Comparison of ENCODE assay signal across 9 cellular contexts in the genomic region with DNA sequence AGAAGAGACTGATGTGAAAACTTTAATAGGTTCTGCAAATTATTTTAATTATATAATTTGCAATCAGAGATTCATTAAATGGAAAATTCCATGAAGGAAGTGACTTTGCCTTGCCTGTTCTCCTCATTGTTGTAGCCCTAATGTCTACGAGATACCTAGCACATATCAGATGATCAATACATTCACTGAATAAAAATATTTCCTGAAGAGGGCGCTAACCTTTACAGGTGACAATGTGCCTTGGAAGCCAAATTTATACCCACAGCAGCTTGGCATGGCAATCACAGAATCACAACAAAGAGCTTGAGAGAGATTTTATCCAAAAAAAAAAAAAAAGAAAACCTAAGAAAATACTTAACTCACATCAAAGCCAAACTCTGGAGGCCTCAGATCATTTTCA. TPM values are rescaled to one million over a fixed set of nuclear protein-coding genes. Genes with fewer than 3 reads are reported as not detected.
DNase-seq lines count a peak whose midpoint lies in the region; ATAC-seq and TF ChIP-seq lines count a peak whose summit lies in the region.
"Had no signal": no experiment of that assay in that cellular context is flagged by ENCODE, and none has a peak within 500 bp of the region (broad histone marks: within the 10 kb centered on the region; RNA-seq: fewer than 3 reads in every experiment).

No MANE protein-coding gene starts in this region.

- no peaks in the 10 kb centered on the region for H3K9me2 ChIP-seq in SK-N-SH
- H3K9me2 ChIP-seq in hepatocyte (replicated peaks; ENCODE audit: insufficient read depth) = no peaks in the 10 kb centered on the region

- H3K27ac ChIP-seq in CD4-positive, alpha-beta memory T cell (ENCODE audit: low read depth, low read length) = no peak overlapping the region
- H3K27ac ChIP-seq in SK-N-SH (ENCODE audit: low read depth in 2 of 2, low read length in 1 of 2) = no peak overlapping the region
- H3K27ac ChIP-seq in hepatocyte = no peak overlapping the region
- H3K27ac ChIP-seq: epithelial cell of prostate had no signal

- H2AFZ ChIP-seq in SK-N-SH (ENCODE audit: low read depth) (no peak overlapping the region), hepatocyte (no peak overlapping the region)

- no peaks in the 10 kb centered on the region for H3K9me3 ChIP-seq in CD4-positive, alpha-beta memory T cell (ENCODE audit: control insufficient read depth in 1 of 2, low read length in 2 of 2)
- H3K9me3 ChIP-seq in SK-N-SH = no peaks in the 10 kb centered on the region
- H3K9me3 ChIP-seq in hepatocyte (ENCODE audit: low read depth) = no peaks in the 10 kb centered on the region

- peak; percentile 29 for TF ChIP-seq CTCF in GM20000 (IDR thresholded peaks at IDR 0.05; ENCODE audit: extremely low read depth, missing control alignments)
- peak; percentile 61 for TF ChIP-seq CTCF in SK-N-SH (IDR thresholded peaks at IDR 0.05)
- TF ChIP-seq CTCF in hepatocyte (IDR thresholded peaks at IDR 0.05; ENCODE audit: poor library complexity) = peak; percentile 41

- no peak overlapping the region for H3K9ac ChIP-seq in SK-N-SH

- H3K4me1 ChIP-seq in CD4-positive, alpha-beta memory T cell (ENCODE audit: insufficient read depth, low read length) = no peaks in the 10 kb centered on the region
- no peaks in the 10 kb centered on the region for H3K4me1 ChIP-seq in SK-N-SH (ENCODE audit: control insufficient read depth in 1 of 2, insufficient read depth in 2 of 2, low read depth in 1 of 2, low read length in 1 of 2)
- H3K4me1 ChIP-seq in hepatocyte (ENCODE audit: insufficient read depth) = no peaks in the 10 kb centered on the region

- no peaks in the 10 kb centered on the region for H4K20me1 ChIP-seq in SK-N-SH (ENCODE audit: insufficient read depth)
- H4K20me1 ChIP-seq in hepatocyte (ENCODE audit: insufficient read depth, poor library complexity, severe bottlenecking) = no peaks in the 10 kb centered on the region

- peaks cover 0 to 4% (median 3%) of the 10 kb centered on the region in 4 donors for H3K4me1 Mint-ChIP-seq in CD4-positive, alpha-beta memory T cell

- CTCF ChIA-PET in CD4-positive, alpha-beta memory T cell (lab: Charles Lee; ENCODE audit: partially characterized antibody) = interaction anchor here (0.7 to 10.7 kb wide), 24 partner anchors 9 to 375 kb away, joined by 3 to 192 read pairs (median 5); a partner anchor contains a TSS
- CTCF ChIA-PET in SK-N-SH (lab: Yijun Ruan, JAX) = interaction anchor here (0.6 to 3.3 kb wide), 10 partner anchors 11 to 373 kb away, joined by 3 to 19 read pairs (median 3); no protein-coding TSS in a partner anchor

- TF ChIP-seq EP300 in SK-N-SH (IDR thresholded peaks at IDR 0.05; ENCODE audit: borderline replicate concordance in 1 of 2, low read depth in 1 of 2, low read length in 1 of 2) = no peak

- peak overlapping the region in 2 of 7 donors; percentile 19 to 58 for H3K27ac Mint-ChIP-seq in CD4-positive, alpha-beta memory T cell

- H3K4me2 ChIP-seq in SK-N-SH = no peak overlapping the region
- H3K4me2 ChIP-seq in hepatocyte = no peak overlapping the region

- H3K79me2 ChIP-seq in SK-N-SH (ENCODE audit: insufficient read depth) (peaks cover 4% of the 10 kb centered on the region), hepatocyte (no peaks in the 10 kb centered on the region)

- intact Hi-C loops in CD4-positive, alpha-beta memory T cell (cut with micrococcal nuclease) = loop anchor here (1.0 to 5.0 kb wide), 3 partner anchors 42 to 372 kb away; a partner anchor contains a TSS

- no peak for ATAC-seq in GM19351 (IDR thresholded peaks at IDR 0.05; ENCODE audit: unreplicated experiment)

- no peak overlapping the region for H3K4me3 ChIP-seq in CD4-positive, alpha-beta memory T cell (ENCODE audit: low read length in 2 of 2)
- H3K4me3 ChIP-seq in SK-N-SH (ENCODE audit: low read depth in 2 of 2, low read length in 1 of 2) (no peak overlapping the region), hepatocyte (no peak overlapping the region)

- peaks cover 12% of the 10 kb centered on the region for H3F3A ChIP-seq in SK-N-SH (replicated peaks; ENCODE audit: insufficient read depth)

- TF ChIP-seq RAD21 in SK-N-SH (IDR thresholded peaks at IDR 0.05; ENCODE audit: low read length) = peak; percentile 17; the same call in 1 of the 2 replicates

- H3K27me3 ChIP-seq in CD4-positive, alpha-beta memory T cell (ENCODE audit: insufficient read depth, low read length) = no peaks in the 10 kb centered on the region
- H3K27me3 ChIP-seq in SK-N-SH (ENCODE audit: insufficient read depth) = no peaks in the 10 kb centered on the region
- H3K27me3 ChIP-seq in hepatocyte = no peaks in the 10 kb centered on the region

- no peaks in the 10 kb centered on the region for H3K27me3 Mint-ChIP-seq in CD4-positive, alpha-beta memory T cell

- H3K36me3 ChIP-seq in CD4-positive, alpha-beta memory T cell (ENCODE audit: insufficient read depth, low read length) = peaks cover 31% of the 10 kb centered on the region
- peaks cover 43 to 66% of the 10 kb centered on the region in 2 experiments for H3K36me3 ChIP-seq in SK-N-SH (replicated peaks in 1 of 2; ENCODE audit: control insufficient read depth in 1 of 2, insufficient read depth in 2 of 2, low read length in 1 of 2)
- H3K36me3 ChIP-seq in hepatocyte (replicated peaks; ENCODE audit: insufficient read depth, low read depth) = no peaks in the 10 kb centered on the region

- H3K36me3 Mint-ChIP-seq in CD4-positive, alpha-beta memory T cell = peaks cover 21 to 50% of the 10 kb centered on the region in 2 donors

- WGBS in SK-N-SH (ENCODE audit: low lambda C conversion rate) = 71% methylated on average over 2 of the region's 2 CpGs
- 57% methylated on average over 2 of the region's 2 CpGs for WGBS in hepatocyte (ENCODE audit: low lambda C conversion rate, missing lambda C conversion rate)

- no peak overlapping the region for H3K4me3 Mint-ChIP-seq in CD4-positive, alpha-beta memory T cell

- H3K9me3 Mint-ChIP-seq in CD4-positive, alpha-beta memory T cell = no peaks in the 10 kb centered on the region

- peak in 4 of 5 donors; percentile 49 to 65 (median 54) for DNase-seq in CD4-positive, alpha-beta memory T cell
- DNase-seq in GM20000 (ENCODE audit: low spot score) (peak; percentile 30), SK-N-SH (peak; percentile 30), hepatocyte (ENCODE audit: low spot score) (peak; percentile 16), NCI-H524 treated with DMSO at 0.1 percent for 48 hours (lab: John Stamatoyannopoulos, UW) (no peak), H4 (ENCODE audit: low spot score) (no peak), NOMO-1 treated with DMSO at 0.1 percent for 48 hours (lab: John Stamatoyannopoulos, UW; ENCODE audit: unreplicated experiment) (no peak)

- POLR2A ChIA-PET in CD4-positive, alpha-beta memory T cell (lab: Charles Lee; ENCODE audit: partially characterized antibody) = interaction anchor here (0.9 kb wide), 1 partner anchor 84 kb away, joined by 3 read pairs; no protein-coding TSS in a partner anchor
- POLR2A ChIA-PET in SK-N-SH (lab: Yijun Ruan, JAX) = no interaction called here

TF ChIP-seq in SK-N-SH, 30 proteins besides CTCF, POLR2A, EP300 and RAD21 (continues in another document):
- TF ChIP-seq SIN3A (IDR thresholded peaks at IDR 0.05; ENCODE audit: borderline replicate concordance, low read depth, low read length) (no peak), NRF1 (IDR thresholded peaks at IDR 0.05; ENCODE audit: low read depth, low read length) (no peak), GABPA (IDR thresholded peaks at IDR 0.05; ENCODE audit: low read depth) (no peak), FOXM1 (IDR thresholded peaks at IDR 0.05; ENCODE audit: low read depth) (no peak), SMC3 (IDR thresholded peaks at IDR 0.05; ENCODE audit: low read depth, low read length) (0 out of 2 replicates have a peak, but pooled peaks have one; percentile 11)
- TF ChIP-seq, protein P1, sequence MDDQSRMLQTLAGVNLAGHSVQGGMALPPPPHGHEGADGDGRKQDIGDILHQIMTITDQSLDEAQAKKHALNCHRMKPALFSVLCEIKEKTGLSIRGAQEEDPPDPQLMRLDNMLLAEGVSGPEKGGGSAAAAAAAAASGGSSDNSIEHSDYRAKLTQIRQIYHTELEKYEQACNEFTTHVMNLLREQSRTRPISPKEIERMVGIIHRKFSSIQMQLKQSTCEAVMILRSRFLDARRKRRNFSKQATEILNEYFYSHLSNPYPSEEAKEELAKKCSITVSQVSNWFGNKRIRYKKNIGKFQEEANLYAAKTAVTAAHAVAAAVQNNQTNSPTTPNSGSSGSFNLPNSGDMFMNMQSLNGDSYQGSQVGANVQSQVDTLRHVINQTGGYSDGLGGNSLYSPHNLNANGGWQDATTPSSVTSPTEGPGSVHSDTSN (IDR thresholded peaks at IDR 0.05) = no peak

RNA-seq across cellular contexts. Expression of a gene that starts 17.4 kb away (rescaled TPM):
- 10 to 100 TPM; 19.4 to 20.9 TPM for total RNA-seq in CD4-positive, alpha-beta memory T cell
- polyA plus RNA-seq in CD4-positive, alpha-beta memory T cell = 1 to 10 TPM; 6.7 to 7.6 TPM
- polyA plus RNA-seq in SK-N-SH (2012; rRNA removed) = 4.7 and 6.1 TPM in 2 replicates
- polyA plus RNA-seq in SK-N-SH (2012; cell fraction: cytosol; rRNA removed) = 7.3 and 8.2 TPM in 2 replicates
- polyA plus RNA-seq in SK-N-SH (2012; cell fraction: nucleus; rRNA removed) = 4.8 and 8.5 TPM in 2 replicates
- total RNA-seq in hepatocyte = 10.7 and 12.4 TPM in 2 replicates
- 2.2 and 2.9 TPM in 2 replicates for polyA plus RNA-seq in hepatocyte
- total RNA-seq in H4 (2014; rRNA removed; shearing (Covaris generic)) = 16.5 and 17.3 TPM in 2 replicates

RNA-seq across cellular contexts. Expression of a gene that starts 36.1 kb away (rescaled TPM):
- total RNA-seq in CD4-positive, alpha-beta memory T cell = 10 to 100 TPM; 57.4 to 58.0 TPM
- 100 to 1,000 TPM; 106 to 110 TPM for polyA plus RNA-seq in CD4-positive, alpha-beta memory T cell
- polyA plus RNA-seq in SK-N-SH (2012; rRNA removed) (103 and 106 TPM in 2 replicates), hepatocyte (127 and 147 TPM in 2 replicates)
- polyA plus RNA-seq in SK-N-SH (2012; cell fraction: cytosol; rRNA removed) = 108 and 122 TPM in 2 replicates
- polyA plus RNA-seq in SK-N-SH (2012; cell fraction: nucleus; rRNA removed) = 54.4 and 73.1 TPM in 2 replicates
- 63.8 and 84.2 TPM in 2 replicates for total RNA-seq in hepatocyte
- 29.4 and 59.0 TPM in 2 replicates for total RNA-seq in H4 (2014; rRNA removed; shearing (Covaris generic))

RNA-seq across cellular contexts. Expression of a gene that starts 42.0 kb away (rescaled TPM):
- total RNA-seq in CD4-positive, alpha-beta memory T cell = 10 to 100 TPM; 52.6 to 57.7 TPM
- polyA plus RNA-seq in CD4-positive, alpha-beta memory T cell = 100 to 1,000 TPM; 102 to 148 TPM
- polyA plus RNA-seq in SK-N-SH (2012; rRNA removed) (63.4 and 73.8 TPM in 2 replicates), hepatocyte (401 and 508 TPM in 2 replicates)
- polyA plus RNA-seq in SK-N-SH (2012; cell fraction: cytosol; rRNA removed) = 61.6 and 71.9 TPM in 2 replicates
- 43.0 and 48.4 TPM in 2 replicates for polyA plus RNA-seq in SK-N-SH (2012; cell fraction: nucleus; rRNA removed)
- total RNA-seq in hepatocyte = 402 and 427 TPM in 2 replicates
- total RNA-seq in H4 (2014; rRNA removed; shearing (Covaris generic)) = 24.4 and 24.9 TPM in 2 replicates

RNA-seq across cellular contexts. Expression of a gene that starts 52.3 kb away (rescaled TPM):
- total RNA-seq in CD4-positive, alpha-beta memory T cell = 1 to 10 TPM in 1 of 2 experiments, under 1 TPM in 1; 0.29 to 1.0 TPM
- under 1 TPM; 0.09 to 0.34 TPM for polyA plus RNA-seq in CD4-positive, alpha-beta memory T cell
- 0.03 TPM in 1 of 2 replicates, not detected in the other for polyA plus RNA-seq in SK-N-SH (2012; rRNA removed)
- polyA plus RNA-seq in SK-N-SH (2012; cell fraction: cytosol; rRNA removed) = 0.01 TPM in 2 replicates
- polyA plus RNA-seq in SK-N-SH (2012; cell fraction: nucleus; rRNA removed) = 0.08 and 0.18 TPM in 2 replicates
- not detected in 2 replicates for total RNA-seq in hepatocyte
- 0.04 and 0.17 TPM in 2 replicates for polyA plus RNA-seq in hepatocyte
- total RNA-seq in H4 (2014; rRNA removed; shearing (Covaris generic)) = under 0.01 TPM in 1 of 2 replicates, not detected in the other

Comparison
In these comparisons a context has a peak if more than half of its experiments do, and no peak if none do; other contexts are left out.
1. DNase-seq: peak in CD4-positive, alpha-beta memory T cell (4 of 5), GM20000 (single experiment), SK-N-SH (single experiment) and hepatocyte (single experiment); none in NCI-H524 treated with DMSO at 0.1 percent for 48 hours (single experiment), H4 (single experiment) and NOMO-1 treated with DMSO at 0.1 percent for 48 hours (single experiment).
2. Peak in every context shown above with its lines, with median percentiles within 50 percentile points of each other: CTCF ChIP-seq.